19 cellular contexts compared by ENCODE assay signal in the genomic region with DNA sequence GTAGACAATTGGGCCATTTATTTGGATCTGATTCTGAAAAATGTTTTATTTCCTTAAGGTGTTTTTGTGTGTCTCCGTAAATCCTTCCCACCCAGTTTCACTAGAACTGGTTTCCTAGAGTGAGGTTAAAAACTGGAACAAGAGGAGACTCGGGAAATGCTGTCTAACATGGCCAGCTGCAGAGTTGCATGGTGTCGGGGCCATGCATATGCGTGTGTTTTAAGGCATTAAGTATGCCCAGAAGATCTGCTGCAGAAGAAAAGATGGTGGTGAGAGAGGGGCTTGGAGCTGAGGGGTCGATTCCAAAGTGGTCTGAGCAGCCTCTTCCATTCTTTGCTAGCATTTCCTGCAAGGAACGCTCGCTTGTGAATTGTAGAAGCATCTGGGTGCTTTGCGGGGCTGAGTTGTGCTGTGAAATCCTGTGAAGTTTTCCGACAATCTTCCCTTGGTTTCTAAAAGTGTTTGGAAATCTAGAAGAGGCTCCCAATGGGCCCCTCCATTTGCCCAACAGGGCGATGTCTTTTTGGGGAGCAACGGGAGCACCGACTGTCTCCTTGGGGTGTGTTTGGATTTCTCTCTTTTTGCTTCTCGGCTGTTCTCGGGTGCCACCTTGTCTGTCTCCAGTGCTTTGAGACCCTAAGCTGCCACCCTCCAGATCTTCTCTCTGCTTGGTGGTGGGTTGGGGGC.
"Had no signal": no experiment of that assay in that cellular context is flagged by ENCODE, and none has a peak within 500 bp of the region (broad histone marks: within the 10 kb centered on the region; RNA-seq: fewer than 3 reads in every experiment).

No MANE protein-coding gene starts in this region.

- H3K27me3 ChIP-seq: colonic mucosa, foreskin keratinocyte, left lung, neutrophil, sigmoid colon, stomach, thyroid gland had no signal

- H3K27me3 Mint-ChIP-seq: naive B cell, type B pancreatic cell had no signal

- H3K4me3 Mint-ChIP-seq: immature natural killer cell, memory B cell, naive B cell, nephron progenitor cell, type B pancreatic cell had no signal

- H3K9me3 Mint-ChIP-seq: immature natural killer cell, memory B cell, nephron progenitor cell, type B pancreatic cell had no signal

- H3K36me3 Mint-ChIP-seq: immature natural killer cell, memory B cell, naive B cell, type B pancreatic cell had no signal

- H3K4me1 ChIP-seq: colonic mucosa, foreskin keratinocyte, left lung, lower lobe of right lung, sigmoid colon, stomach, thyroid gland had no signal

- DNase-seq: colonic mucosa; dermis blood vessel endothelial cell; erythroblast; foreskin keratinocyte; immature natural killer cell; left lung; lower lobe of right lung; naive B cell; nephron progenitor cell; posterior cingulate gyrus; sigmoid colon; stimulated activated CD4-positive, alpha-beta T cell treated with anti-CD3 and anti-CD28 coated beads, Interleukin-12 subunit alpha, Interleukin-12 subunit beta, amount 100 ng/mL, for 4 hours; stimulated activated naive CD4-positive, alpha-beta T cell; stomach; thyroid gland had no signal

- H3K9me3 ChIP-seq: colonic mucosa, left lung, lower lobe of right lung, neutrophil, sigmoid colon, stomach, thyroid gland had no signal

- H3K27ac ChIP-seq: colonic mucosa, foreskin keratinocyte, left lung, lower lobe of right lung, neutrophil, sigmoid colon, skin epidermis, stomach, thyroid gland had no signal

- H3K27ac Mint-ChIP-seq: immature natural killer cell, memory B cell, type B pancreatic cell had no signal

- H3K4me3 ChIP-seq: colonic mucosa, left lung, lower lobe of right lung, sigmoid colon, skin epidermis, stomach, thyroid gland had no signal

- H3K4me1 Mint-ChIP-seq: immature natural killer cell, memory B cell, nephron progenitor cell had no signal

- H3K36me3 ChIP-seq: colonic mucosa, neutrophil, thyroid gland had no signal

- ATAC-seq: foreskin keratinocyte, left lung, lower lobe of right lung had no signal
